ENCODE assay signal across 12 cellular contexts in the genomic region with DNA sequence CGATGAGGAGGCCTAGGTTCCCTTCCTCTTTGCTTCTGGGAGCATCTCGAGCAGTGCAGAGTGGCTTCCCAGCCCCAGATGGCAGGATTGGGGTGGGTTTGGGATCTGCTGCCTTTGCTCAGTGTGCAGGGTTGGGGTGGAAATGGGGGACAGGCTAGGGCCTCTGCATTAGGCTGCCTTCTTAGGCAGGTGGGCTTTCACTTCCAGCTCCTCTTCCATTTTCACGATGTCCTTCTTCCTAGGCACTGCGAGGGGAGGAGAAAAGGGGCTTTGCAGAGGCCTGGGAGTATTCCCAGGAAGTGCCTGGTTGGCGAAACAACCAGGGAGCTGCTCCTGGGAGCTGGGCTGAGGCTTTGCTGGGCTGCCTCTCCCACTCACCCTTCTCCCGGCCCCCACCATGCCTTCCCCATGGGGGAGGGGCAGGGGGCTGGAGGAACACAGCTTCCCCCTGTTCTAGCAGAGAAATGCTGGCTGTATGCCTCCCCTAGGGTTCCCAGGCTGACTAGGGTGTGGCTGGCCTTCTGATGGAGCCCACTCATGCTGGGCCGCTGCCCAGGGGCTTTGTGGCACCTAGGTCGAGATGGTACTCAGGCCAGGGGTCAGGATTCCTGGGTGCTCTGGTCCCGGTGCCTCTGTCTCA. TPM values are rescaled to one million over a fixed set of nuclear protein-coding genes. Genes with fewer than 3 reads are reported as not detected.
DNase-seq lines count a peak whose midpoint lies in the region; ATAC-seq and TF ChIP-seq lines count a peak whose summit lies in the region.
"Had no signal": no experiment of that assay in that cellular context is flagged by ENCODE, and none has a peak within 500 bp of the region (broad histone marks: within the 10 kb centered on the region; RNA-seq: fewer than 3 reads in every experiment).

No MANE protein-coding gene starts in this region.

- H3K4me3 Mint-ChIP-seq in activated T-cell treated with anti-CD3 and anti-CD28 coated beads, Interleukin-2, amount 50 U/mL, for 72 hours, result peak overlapping the region; percentile 93 to 98
- peak overlapping the region; percentile 93 to 98 for H3K4me3 Mint-ChIP-seq in stimulated activated naive B cell treated with anti-CD40 and anti-IgM and Interleukin-4, amounts not matched to agents 10 μg/mL and 1 μg/mL and 100 μg/mL, for 72 hours

- H3K27me3 Mint-ChIP-seq in activated T-cell treated with anti-CD3 and anti-CD28 coated beads, Interleukin-2, amount 50 U/mL, for 72 hours (ENCODE audit: low read depth), result no peaks in the 10 kb centered on the region
- no peaks in the 10 kb centered on the region for H3K27me3 Mint-ChIP-seq in stimulated activated naive B cell treated with anti-CD40 and anti-IgM and Interleukin-4, amounts not matched to agents 10 μg/mL and 1 μg/mL and 100 μg/mL, for 72 hours

- TF ChIP-seq CTCF in foreskin fibroblast (IDR thresholded peaks at IDR 0.05; ENCODE audit: low read depth, low read length), result no peak

- peaks cover 23% of the 10 kb centered on the region for H3K4me1 ChIP-seq in right cardiac atrium (ENCODE audit: control insufficient read depth, insufficient read depth, low read length)

- H3K27me3 ChIP-seq in right cardiac atrium (ENCODE audit: control insufficient read depth, insufficient read depth), result no peaks in the 10 kb centered on the region

- no peaks in the 10 kb centered on the region for H3K9me3 ChIP-seq in right cardiac atrium (ENCODE audit: control insufficient read depth, low read length)

- H3K4me1 Mint-ChIP-seq in activated T-cell treated with anti-CD3 and anti-CD28 coated beads, Interleukin-2, amount 50 U/mL, for 72 hours (ENCODE audit: low read depth), result peaks cover 43% of the 10 kb centered on the region
- H3K4me1 Mint-ChIP-seq in stimulated activated naive B cell treated with anti-CD40 and anti-IgM and Interleukin-4, amounts not matched to agents 10 μg/mL and 1 μg/mL and 100 μg/mL, for 72 hours, result peaks cover 45 to 62% of the 10 kb centered on the region in 2 donors

- 68% methylated on average over 9 of the region's 9 CpGs for WGBS in right cardiac atrium

- peaks cover 15 to 17% of the 10 kb centered on the region in 2 donors for H3K36me3 Mint-ChIP-seq in activated T-cell treated with anti-CD3 and anti-CD28 coated beads, Interleukin-2, amount 50 U/mL, for 72 hours (ENCODE audit: insufficient read depth in 2 of 2)
- peaks cover 30 to 45% of the 10 kb centered on the region in 2 donors for H3K36me3 Mint-ChIP-seq in stimulated activated naive B cell treated with anti-CD40 and anti-IgM and Interleukin-4, amounts not matched to agents 10 μg/mL and 1 μg/mL and 100 μg/mL, for 72 hours

- intact Hi-C loops in right cardiac atrium (cut with DNase I), result no loop called here

- H3K27ac Mint-ChIP-seq in activated T-cell treated with anti-CD3 and anti-CD28 coated beads, Interleukin-2, amount 50 U/mL, for 72 hours, result no peak overlapping the region
- H3K27ac Mint-ChIP-seq in stimulated activated naive B cell treated with anti-CD40 and anti-IgM and Interleukin-4, amounts not matched to agents 10 μg/mL and 1 μg/mL and 100 μg/mL, for 72 hours, result no peak overlapping the region

- peak overlapping the region; percentile 9 for H3K27ac ChIP-seq in right cardiac atrium (ENCODE audit: low read length)

- no peaks in the 10 kb centered on the region for H3K9me3 Mint-ChIP-seq in activated T-cell treated with anti-CD3 and anti-CD28 coated beads, Interleukin-2, amount 50 U/mL, for 72 hours
- H3K9me3 Mint-ChIP-seq in stimulated activated naive B cell treated with anti-CD40 and anti-IgM and Interleukin-4, amounts not matched to agents 10 μg/mL and 1 μg/mL and 100 μg/mL, for 72 hours, result no peaks in the 10 kb centered on the region

- H3K4me3 ChIP-seq in right cardiac atrium (ENCODE audit: low read length) (peak overlapping the region; percentile 72), foreskin fibroblast (ENCODE audit: low read depth in 1 of 2, low read length in 2 of 2) (no peak overlapping the region)

- no peak for ATAC-seq in activated T-cell treated with anti-CD3 and anti-CD28 coated beads, Interleukin-2, amount 50 U/mL, for 72 hours (replicated peaks in 1 of 2)
- no peak for ATAC-seq in right cardiac atrium
- ATAC-seq in stimulated activated naive B cell treated with anti-CD40 and anti-IgM and Interleukin-4, amounts not matched to agents 10 μg/mL and 1 μg/mL and 100 μg/mL, for 72 hours (replicated peaks), result no peak

- DNase-seq in activated CD4-positive, alpha-beta T cell treated with anti-CD3 and anti-CD28 coated beads for 1 hour, result peak; percentile 61
- no peak for DNase-seq in activated CD4-positive, alpha-beta T cell treated with anti-CD3 and anti-CD28 coated beads for 4 hours
- no peak for DNase-seq in activated T-cell treated with anti-CD3 and anti-CD28 coated beads, Interleukin-2, amount 50 U/mL, for 72 hours
- DNase-seq in right cardiac atrium (peak in 1 of 3 donors; percentile 63), foreskin fibroblast (no peak), retina (no peak)
- no peak for DNase-seq in stimulated activated naive B cell treated with anti-CD40 and anti-IgM and Interleukin-4, amounts not matched to agents 10 μg/mL and 1 μg/mL and 100 μg/mL, for 72 hours
- DNase-seq in activated effector memory CD4-positive, alpha-beta T cell treated with Interleukin-2 at 50 U/mL for 16 hours, result no peak
- DNase-seq: DMS79, NCI-H1048, NCI-H69, posterior cingulate gyrus had no signal

RNA-seq across cellular contexts. Expression of gene NR4A1, which starts 2.4 kb away (rescaled TPM):
- 100 to 1,000 TPM; 113 to 136 TPM for total RNA-seq in activated T-cell treated with anti-CD3 and anti-CD28 coated beads, Interleukin-2, amount 50 U/mL, for 72 hours
- 100 to 1,000 TPM in 2 of 4 donors, 10 to 100 TPM in 2; 50.2 to 238 (median 85.2) TPM for total RNA-seq in right cardiac atrium
- polyA plus RNA-seq in right cardiac atrium, result 417 TPM

RNA-seq across cellular contexts. Expression of gene ATG101, which starts 16.1 kb away (rescaled TPM):
- 10 to 100 TPM; 52.6 to 53.4 TPM for total RNA-seq in activated T-cell treated with anti-CD3 and anti-CD28 coated beads, Interleukin-2, amount 50 U/mL, for 72 hours
- 10 to 100 TPM; 24.8 to 30.2 (median 26.9) TPM for total RNA-seq in right cardiac atrium
- polyA plus RNA-seq in right cardiac atrium, result 33.0 TPM

RNA-seq across cellular contexts. Expression of gene SMIM41, which starts 25.8 kb away (rescaled TPM):
- not detected for total RNA-seq in activated T-cell treated with anti-CD3 and anti-CD28 coated beads, Interleukin-2, amount 50 U/mL, for 72 hours
- total RNA-seq in right cardiac atrium, result under 1 TPM in 3 of 4 donors, not detected in 1; 0.31 to 0.95 (median 0.44) TPM
- 0.61 TPM for polyA plus RNA-seq in right cardiac atrium

RNA-seq across cellular contexts. Expression of gene TAMALIN, which starts 46.9 kb away (rescaled TPM):
- total RNA-seq in activated T-cell treated with anti-CD3 and anti-CD28 coated beads, Interleukin-2, amount 50 U/mL, for 72 hours, result 10 to 100 TPM; 10.0 to 11.1 TPM
- total RNA-seq in right cardiac atrium, result 10 to 100 TPM; 20.8 to 39.3 (median 30.0) TPM
- polyA plus RNA-seq in right cardiac atrium, result 30.3 TPM
